ENCODE assay signal across 9 cellular contexts in genomic region chr2:230541934-230542380, GRCh38.
DNase-seq lines count a peak whose midpoint lies in the region; ATAC-seq, FAIRE-seq and TF ChIP-seq lines count a peak whose summit lies in the region.
"Had no signal": no experiment of that assay in that cellular context is flagged by ENCODE, and none has a peak within 500 bp of the region (broad histone marks: within the 10 kb centered on the region; RNA-seq: fewer than 3 reads in every experiment).

No MANE protein-coding gene starts in this region.

- H3K4me2 ChIP-seq in endothelial cell of umbilical vein (ENCODE audit: insufficient read depth, low read length) = no peak overlapping the region

- H3K9me1 ChIP-seq in endothelial cell of umbilical vein (replicated peaks; ENCODE audit: control insufficient read depth, extremely low read depth, insufficient read depth, low read length) = no peaks in the 10 kb centered on the region

- DNase-seq in endothelial cell of umbilical vein (ENCODE audit: low read depth, low spot score) (no peak), natural killer cell (no peak), AG08396 (ENCODE audit: low spot score) (no peak), WTC11 (ENCODE audit: low spot score) (no peak), sciatic nerve (ENCODE audit: low spot score) (no peak)

- no peak overlapping the region for H3K27ac Mint-ChIP-seq in natural killer cell
- no peak overlapping the region for H3K27ac Mint-ChIP-seq in WTC11

- H3K36me3 ChIP-seq in endothelial cell of umbilical vein (ENCODE audit: control insufficient read depth in 2 of 2, extremely low read depth in 1 of 2, insufficient read depth in 2 of 2, low read length in 2 of 2) = no peaks in the 10 kb centered on the region

- CTCF ChIA-PET in endothelial cell of umbilical vein (lab: Charles Lee) (interaction anchor here (0.6 kb wide), 1 partner anchor 69 kb away, joined by 3 read pairs; no protein-coding TSS in a partner anchor), WTC11 (lab: Charles Lee) (no interaction called here)

- H3K4me3 Mint-ChIP-seq in natural killer cell (no peak overlapping the region), WTC11 (no peak overlapping the region)

- intact Hi-C loops in endothelial cell of umbilical vein (cut with micrococcal nuclease) = no loop called here
- intact Hi-C loops in natural killer cell (cut with micrococcal nuclease) = no loop called here
- intact Hi-C loops in sciatic nerve (cut with DNase I) = no loop called here

- TF ChIP-seq POLR2A in endothelial cell of umbilical vein (IDR thresholded peaks at IDR 0.05; ENCODE audit: low read depth, low read length) = no peak

- H3K27me3 Mint-ChIP-seq in natural killer cell (ENCODE audit: low read depth in 2 of 2) = no peaks in the 10 kb centered on the region
- no peaks in the 10 kb centered on the region; the same call in 1 of the 2 replicates for H3K27me3 Mint-ChIP-seq in WTC11 (ENCODE audit: low read depth)

- H3K4me1 Mint-ChIP-seq in natural killer cell (peaks cover 15 to 23% of the 10 kb centered on the region in 2 donors), WTC11 (no peaks in the 10 kb centered on the region)

- H3K9me3 Mint-ChIP-seq in natural killer cell (peaks cover 3 to 4% of the 10 kb centered on the region in 2 donors), WTC11 (peaks cover 22% of the 10 kb centered on the region)

- no TSS peak for BruUV-seq in endothelial cell of umbilical vein (replicated peaks; lab: Mats Ljungman, UMichigan)

- no peak overlapping the region for H3K9ac ChIP-seq in endothelial cell of umbilical vein (replicated peaks; ENCODE audit: extremely low read depth, insufficient read depth, low read length)

- H3K9me3 ChIP-seq in endothelial cell of umbilical vein (replicated peaks; ENCODE audit: control insufficient read depth, insufficient read depth, low read length) = no peaks in the 10 kb centered on the region

- ATAC-seq in GM18520 (IDR thresholded peaks at IDR 0.05; ENCODE audit: unreplicated experiment) (peak; percentile 68), GM21576 (IDR thresholded peaks at IDR 0.05; ENCODE audit: unreplicated experiment) (peak; percentile 69), HG03442 (IDR thresholded peaks at IDR 0.05; ENCODE audit: unreplicated experiment) (peak; percentile 78), natural killer cell (no peak), WTC11 (no peak), sciatic nerve (no peak)

- dilution Hi-C loops in endothelial cell of umbilical vein (cut with MboI; ENCODE audit: extremely low pct_ligation_motif_present, low sequenced_read_pairs) = no loop called here

- no peaks in the 10 kb centered on the region for H3K27me3 ChIP-seq in endothelial cell of umbilical vein (ENCODE audit: control insufficient read depth in 2 of 2, insufficient read depth in 2 of 2, low read length in 2 of 2)

- H4K20me1 ChIP-seq in endothelial cell of umbilical vein (replicated peaks; ENCODE audit: control insufficient read depth, extremely low read depth, insufficient read depth, low read length) = no peaks in the 10 kb centered on the region

- no peaks in the 10 kb centered on the region for H3K4me1 ChIP-seq in endothelial cell of umbilical vein (ENCODE audit: control insufficient read depth, extremely low read depth, insufficient read depth, low read length)

- H3K79me2 ChIP-seq in endothelial cell of umbilical vein (ENCODE audit: control insufficient read depth, insufficient read depth, low read length) = no peaks in the 10 kb centered on the region

- H3K36me3 Mint-ChIP-seq in natural killer cell (peaks cover 34% of the 10 kb centered on the region), WTC11 (0 out of 2 replicates have a peak, but pooled peaks cover 5% of the 10 kb centered on the region)

- H3K27ac ChIP-seq in endothelial cell of umbilical vein (ENCODE audit: insufficient read depth, low read depth, low read length) = no peak overlapping the region
- H3K27ac ChIP-seq: coronary artery had no signal

- peak; percentile 12 for FAIRE-seq in endothelial cell of umbilical vein (lab: Jason Lieb, UNC)

- POLR2A ChIA-PET in endothelial cell of umbilical vein (lab: Charles Lee) (no interaction called here), WTC11 (lab: Charles Lee) (no interaction called here)

- H3K4me3 ChIP-seq in endothelial cell of umbilical vein (replicated peaks in 1 of 3; ENCODE audit: insufficient read depth in 1 of 3, low read depth in 1 of 3, low read length in 3 of 3) = no peak overlapping the region
- H3K4me3 ChIP-seq: coronary artery had no signal

- TF ChIP-seq CTCF in endothelial cell of umbilical vein (IDR thresholded peaks at IDR 0.05; ENCODE audit: extremely low read depth in 1 of 2, insufficient read depth in 1 of 2, low read depth in 1 of 2, low read length in 2 of 2) (no peak), natural killer cell (IDR thresholded peaks at IDR 0.05) (no peak), WTC11 (IDR thresholded peaks at IDR 0.05) (no peak)

- no peak overlapping the region for H2AFZ ChIP-seq in endothelial cell of umbilical vein (ENCODE audit: low read depth, low read length)

TF ChIP-seq in endothelial cell of umbilical vein, 7 proteins besides CTCF, POLR2A, EP300 and RAD21:
- no peak for TF ChIP-seq FOS (IDR thresholded peaks at IDR 0.05; ENCODE audit: borderline replicate concordance, insufficient read depth, low read length)
- TF ChIP-seq GATA2 (IDR thresholded peaks at IDR 0.05; ENCODE audit: insufficient read depth, insufficient read length, low read depth, low read length) = no peak
- TF ChIP-seq POLR2AphosphoS5 (IDR thresholded peaks at IDR 0.05; ENCODE audit: insufficient read depth, low read depth, low read length) = no peak
- no peak for TF ChIP-seq MYC (IDR thresholded peaks at IDR 0.05; ENCODE audit: low read depth, low read length)
- no peak for TF ChIP-seq EZH2 (IDR thresholded peaks at IDR 0.05; ENCODE audit: borderline replicate concordance, low read depth, low read length, severe bottlenecking)
TF ChIP-seq in endothelial cell of umbilical vein: peak in this region for 0.

TF ChIP-seq in WTC11, 78 proteins besides CTCF, POLR2A, EP300 and RAD21 (continues in another document):
- TF ChIP-seq ZBTB43 (CRISPR knock-in tag; IDR thresholded peaks at IDR 0.05) (no peak), ZNF416 (CRISPR knock-in tag; IDR thresholded peaks at IDR 0.05) (no peak), ZNF232 (CRISPR knock-in tag; IDR thresholded peaks at IDR 0.05) (no peak), ZNF532 (CRISPR knock-in tag; IDR thresholded peaks at IDR 0.05; ENCODE audit: borderline replicate concordance) (no peak), SP1 (CRISPR knock-in tag; conservative IDR thresholded peaks at IDR 0.05) (no peak), CREB1 (CRISPR knock-in tag; IDR thresholded peaks at IDR 0.05) (no peak), IRF2 (CRISPR knock-in tag; IDR thresholded peaks at IDR 0.05; ENCODE audit: borderline replicate concordance, low read depth) (no peak)
- TF ChIP-seq, protein P1, sequence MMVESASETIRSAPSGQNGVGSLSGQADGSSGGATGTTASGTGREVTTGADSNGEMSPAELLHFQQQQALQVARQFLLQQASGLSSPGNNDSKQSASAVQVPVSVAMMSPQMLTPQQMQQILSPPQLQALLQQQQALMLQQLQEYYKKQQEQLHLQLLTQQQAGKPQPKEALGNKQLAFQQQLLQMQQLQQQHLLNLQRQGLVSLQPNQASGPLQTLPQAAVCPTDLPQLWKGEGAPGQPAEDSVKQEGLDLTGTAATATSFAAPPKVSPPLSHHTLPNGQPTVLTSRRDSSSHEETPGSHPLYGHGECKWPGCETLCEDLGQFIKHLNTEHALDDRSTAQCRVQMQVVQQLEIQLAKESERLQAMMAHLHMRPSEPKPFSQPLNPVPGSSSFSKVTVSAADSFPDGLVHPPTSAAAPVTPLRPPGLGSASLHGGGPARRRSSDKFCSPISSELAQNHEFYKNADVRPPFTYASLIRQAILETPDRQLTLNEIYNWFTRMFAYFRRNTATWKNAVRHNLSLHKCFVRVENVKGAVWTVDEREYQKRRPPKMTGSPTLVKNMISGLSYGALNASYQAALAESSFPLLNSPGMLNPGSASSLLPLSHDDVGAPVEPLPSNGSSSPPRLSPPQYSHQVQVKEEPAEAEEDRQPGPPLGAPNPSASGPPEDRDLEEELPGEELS (CRISPR knock-in tag; IDR thresholded peaks at IDR 0.05) = no peak

Comparison
In these comparisons a context has a peak if more than half of its experiments do, and no peak if none do; other contexts are left out.
1. ATAC-seq: peak in GM18520 (single experiment), GM21576 (single experiment) and HG03442 (single experiment); none in natural killer cell (0 of 3), WTC11 (single experiment) and sciatic nerve (single experiment).